In the genomic region with DNA sequence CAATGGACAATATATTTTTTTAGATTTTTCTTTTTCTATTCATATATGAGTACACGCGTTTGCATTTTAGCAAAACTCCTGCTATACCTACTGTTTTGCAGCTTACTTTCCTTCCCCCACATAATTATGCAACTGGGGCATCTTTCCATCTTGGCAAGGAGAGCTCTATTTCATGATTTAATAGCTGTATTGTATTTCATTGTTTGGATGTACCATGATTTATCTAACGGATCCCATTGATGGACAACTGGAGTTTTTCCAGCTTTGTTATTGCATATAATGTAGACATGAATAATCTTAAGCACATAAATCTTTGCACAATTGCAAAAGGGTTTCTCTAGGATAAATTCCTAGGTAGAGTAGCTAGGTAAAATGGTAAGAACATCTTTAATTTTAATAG, we compare ENCODE assay signal across 22 cellular contexts.
A peak's percentile ranks its signal among the peaks of the same experiment; 100 is the strongest.
DNase-seq lines count a peak whose midpoint lies in the region; TF ChIP-seq lines count a peak whose summit lies in the region.
"Had no signal": no experiment of that assay in that cellular context is flagged by ENCODE, and none has a peak within 500 bp of the region (broad histone marks: within the 10 kb centered on the region; RNA-seq: fewer than 3 reads in every experiment).

No MANE protein-coding gene starts in this region.

- dilution Hi-C loops in mammary epithelial cell (cut with HindIII; ENCODE audit: low sequenced_read_pairs): no loop called here

- CTCF ChIA-PET in MCF 10A (lab: Yijun Ruan, JAX) (interaction anchor here (1.4 to 1.9 kb wide), 2 partner anchors 36 to 135 kb away, joined by 4 to 8 read pairs; no protein-coding TSS in a partner anchor), mammary epithelial cell (lab: Charles Lee; ENCODE audit: low non-redundant PET) (no interaction called here), A673 (lab: Charles Lee) (no interaction called here)

- H3K27me3 ChIP-seq in mammary epithelial cell (ENCODE audit: insufficient read depth, low read length) (no peaks in the 10 kb centered on the region), A673 (replicated peaks; ENCODE audit: insufficient read depth, low read depth, low read length, poor library complexity) (no peaks in the 10 kb centered on the region)
- H3K27me3 ChIP-seq: BLaER1 treated with 17β-estradiol and CSF1 and Interleukin-3, amounts not matched to agents 10 nM and 100 nM; MG63 had no signal

- no peaks in the 10 kb centered on the region for H3K27me3 Mint-ChIP-seq in MCF 10A (ENCODE audit: insufficient read depth, unreplicated experiment)
- H3K27me3 Mint-ChIP-seq in dendritic cell treated with granulocyte-macrophage colony-stimulating factor and Interleukin-4, amounts not matched to agents 40 ng/mL and 50 ng/mL, for 4 days: no peaks in the 10 kb centered on the region
- H3K27me3 Mint-ChIP-seq: CD4-positive, alpha-beta memory T cell had no signal

- no peak overlapping the region for H3K27ac Mint-ChIP-seq in MCF 10A (ENCODE audit: low read depth, unreplicated experiment)
- peak overlapping the region; percentile 88 for H3K27ac Mint-ChIP-seq in dendritic cell treated with granulocyte-macrophage colony-stimulating factor and Interleukin-4, amounts not matched to agents 40 ng/mL and 50 ng/mL, for 4 days

- H3K79me2 ChIP-seq in mammary epithelial cell (ENCODE audit: insufficient read depth, low read length): peaks cover 23% of the 10 kb centered on the region

- in situ Hi-C loops in mammary epithelial cell (cut with MboI; ENCODE audit: low sequenced_read_pairs in 2 of 2): no loop called here

- no peak overlapping the region for H3K9ac ChIP-seq in mammary epithelial cell (ENCODE audit: insufficient read depth, low read length)
- H3K9ac ChIP-seq: GM23248 had no signal

- BruUV-seq in MCF 10A (replicated peaks; lab: Mats Ljungman, UMichigan) (no TSS peak), mammary epithelial cell (replicated peaks; lab: Mats Ljungman, UMichigan) (no TSS peak), A673 (replicated peaks; lab: Mats Ljungman, UMichigan) (no TSS peak)

- H3K9me3 ChIP-seq in mammary epithelial cell (replicated peaks; ENCODE audit: insufficient read depth, low read length): no peaks in the 10 kb centered on the region
- peaks cover 12% of the 10 kb centered on the region for H3K9me3 ChIP-seq in A673 (ENCODE audit: low read depth, low read length, poor library complexity, severe bottlenecking)

- no peak for TF ChIP-seq CTCF in MCF 10A (IDR thresholded peaks at IDR 0.05; ENCODE audit: unreplicated experiment)
- no peak for TF ChIP-seq CTCF in mammary epithelial cell (conservative IDR thresholded peaks at IDR 0.05 in 1 of 2, IDR thresholded peaks at IDR 0.05 in 1 of 2; ENCODE audit: extremely low read depth in 1 of 2, insufficient read depth in 1 of 2, low read depth in 1 of 2, low read length in 2 of 2)
- TF ChIP-seq CTCF in A673 (conservative IDR thresholded peaks at IDR 0.05; ENCODE audit: low read depth, low read length): no peak

- no peaks in the 10 kb centered on the region for H3K36me3 Mint-ChIP-seq in MCF 10A (ENCODE audit: insufficient read depth, unreplicated experiment)
- peaks cover 6% of the 10 kb centered on the region for H3K36me3 Mint-ChIP-seq in dendritic cell treated with granulocyte-macrophage colony-stimulating factor and Interleukin-4, amounts not matched to agents 40 ng/mL and 50 ng/mL, for 4 days (ENCODE audit: low read depth)

- H3K4me3 ChIP-seq in mammary epithelial cell (replicated peaks in 1 of 3; ENCODE audit: insufficient read depth in 1 of 3, low read depth in 2 of 3, low read length in 3 of 3) (no peak overlapping the region), A673 (ENCODE audit: low read depth, low read length, poor library complexity, severe bottlenecking) (no peak overlapping the region)
- H3K4me3 ChIP-seq: BLaER1 treated with 17β-estradiol and CSF1 and Interleukin-3, amounts not matched to agents 10 nM and 100 nM; GM23248; K562; MG63 had no signal

- H3K27ac ChIP-seq in mammary epithelial cell (ENCODE audit: insufficient read depth, low read depth, low read length) (no peak overlapping the region), A673 (ENCODE audit: low read depth, low read length, poor library complexity, severe bottlenecking) (no peak overlapping the region)
- H3K27ac ChIP-seq: RWPE1 had no signal

- intact Hi-C loops in MCF 10A (cut with micrococcal nuclease): no loop called here
- intact Hi-C loops in mammary epithelial cell (cut with micrococcal nuclease): no loop called here
- intact Hi-C loops in dendritic cell treated with granulocyte-macrophage colony-stimulating factor and Interleukin-4, amounts not matched to agents 40 ng/mL and 50 ng/mL, for 4 days (cut with micrococcal nuclease): loop anchor here (5.0 to 10.0 kb wide), 2 partner anchors 94 to 176 kb away; no protein-coding TSS in a partner anchor
- intact Hi-C loops in A673 (cut with micrococcal nuclease; ENCODE audit: unreplicated experiment): no loop called here

- no peaks in the 10 kb centered on the region for H3K4me1 Mint-ChIP-seq in MCF 10A (ENCODE audit: insufficient read depth, unreplicated experiment)
- H3K4me1 Mint-ChIP-seq in dendritic cell treated with granulocyte-macrophage colony-stimulating factor and Interleukin-4, amounts not matched to agents 40 ng/mL and 50 ng/mL, for 4 days (ENCODE audit: low read depth): peaks cover 26% of the 10 kb centered on the region

- H4K20me1 ChIP-seq in mammary epithelial cell (ENCODE audit: insufficient read depth, low read length): no peaks in the 10 kb centered on the region
- H4K20me1 ChIP-seq: BLaER1 treated with 17β-estradiol and CSF1 and Interleukin-3, amounts not matched to agents 10 nM and 100 nM had no signal

- H3K4me1 ChIP-seq in mammary epithelial cell (ENCODE audit: insufficient read depth, low read length): peaks cover 6% of the 10 kb centered on the region
- H3K4me1 ChIP-seq in A673 (ENCODE audit: insufficient read depth, low read length, poor library complexity, severe bottlenecking): no peaks in the 10 kb centered on the region

- WGBS in mammary epithelial cell (ENCODE audit: low coverage, missing lambda C conversion rate): 65% methylated on average over 3 of the region's 3 CpGs

- POLR2A ChIA-PET in MCF 10A (lab: Yijun Ruan, JAX) (interaction anchor here (0.7 to 1.3 kb wide), 2 partner anchors 15 to 786 kb away, joined by 3 read pairs; no protein-coding TSS in a partner anchor), A673 (lab: Charles Lee; ENCODE audit: low non-redundant PET) (no interaction called here)

- H2AFZ ChIP-seq in mammary epithelial cell (ENCODE audit: low read depth, low read length): no peak overlapping the region
- H2AFZ ChIP-seq: GM23248 had no signal

- H3K36me3 ChIP-seq in mammary epithelial cell (ENCODE audit: insufficient read depth, low read length) (no peaks in the 10 kb centered on the region), A673 (ENCODE audit: insufficient read depth, low read length, poor library complexity, severe bottlenecking) (no peaks in the 10 kb centered on the region)
- H3K36me3 ChIP-seq: MG63 had no signal

- DNase-seq in MCF 10A (ENCODE audit: unreplicated experiment) (peak; percentile 44), mammary epithelial cell (no peak), NCI-H2029 treated with DMSO at 0.1 percent for 48 hours (lab: John Stamatoyannopoulos, UW) (peak; percentile 47), D341Med (ENCODE audit: low spot score) (no peak), A673 (ENCODE audit: low spot score) (no peak)
- DNase-seq in activated CD4-positive, CD25-positive, alpha-beta regulatory T cell treated with anti-CD3 and anti-CD28 coated beads, Interleukin-2, amount 50 U/mL, for 72 hours: no peak
- DNase-seq: AML-193; CD4-positive, alpha-beta memory T cell; COR-L47; GM23248; H7; HFFc6; Kasumi-1; MG63; NCI-H1694; NCI-H446; NCI-H524 treated with DMSO at 0.1 percent for 48 hours; SHP77 had no signal

- H3K9me3 Mint-ChIP-seq in MCF 10A (ENCODE audit: unreplicated experiment): no peaks in the 10 kb centered on the region
- H3K9me3 Mint-ChIP-seq in dendritic cell treated with granulocyte-macrophage colony-stimulating factor and Interleukin-4, amounts not matched to agents 40 ng/mL and 50 ng/mL, for 4 days: peaks cover 18% of the 10 kb centered on the region

- no peak overlapping the region for H3K4me2 ChIP-seq in mammary epithelial cell (ENCODE audit: insufficient read depth, low read depth, low read length)

- H3K4me3 Mint-ChIP-seq in MCF 10A (ENCODE audit: unreplicated experiment): no peak overlapping the region
- no peak overlapping the region for H3K4me3 Mint-ChIP-seq in dendritic cell treated with granulocyte-macrophage colony-stimulating factor and Interleukin-4, amounts not matched to agents 40 ng/mL and 50 ng/mL, for 4 days
- H3K4me3 Mint-ChIP-seq: CD4-positive, alpha-beta memory T cell; HFFc6 had no signal

Comparison
In these comparisons a context has a peak if more than half of its experiments do, and no peak if none do; other contexts are left out.
1. DNase-seq: peak in MCF 10A (single experiment) and NCI-H2029 treated with DMSO at 0.1 percent for 48 hours (single experiment); none in mammary epithelial cell (single experiment), D341Med (single experiment), A673 (single experiment) and activated CD4-positive, CD25-positive, alpha-beta regulatory T cell treated with anti-CD3 and anti-CD28 coated beads, Interleukin-2, amount 50 U/mL, for 72 hours (single experiment).